Comparison of ENCODE assay signal across 10 cellular contexts in genomic region chr2:10405441-10405840, GRCh38. TPM values are rescaled to one million over a fixed set of nuclear protein-coding genes. Genes with fewer than 3 reads are reported as not detected.
DNase-seq lines count a peak whose midpoint lies in the region; ATAC-seq and TF ChIP-seq lines count a peak whose summit lies in the region.
"Had no signal": no experiment of that assay in that cellular context is flagged by ENCODE, and none has a peak within 500 bp of the region (broad histone marks: within the 10 kb centered on the region; RNA-seq: fewer than 3 reads in every experiment).

No MANE protein-coding gene starts in this region.

- H3K4me3 ChIP-seq in SJSA1 (no peak overlapping the region), psoas muscle (peak overlapping the region; percentile 20)
- H3K4me3 ChIP-seq: SJCRH30 had no signal

- H3K27me3 ChIP-seq in SJSA1 (replicated peaks) (no peaks in the 10 kb centered on the region), psoas muscle (ENCODE audit: insufficient read depth in 3 of 3, low read length in 2 of 3) (no peaks in the 10 kb centered on the region)
- H3K27me3 ChIP-seq: SJCRH30 had no signal

- H3K36me3 ChIP-seq in SJSA1: 0 out of 2 replicates have a peak, but pooled peaks cover 3% of the 10 kb centered on the region
- no peaks in the 10 kb centered on the region for H3K36me3 ChIP-seq in psoas muscle (ENCODE audit: insufficient read depth in 1 of 2, low read depth in 1 of 2)
- H3K36me3 ChIP-seq: SJCRH30 had no signal

- peak overlapping the region; percentile 66 for H3K27ac ChIP-seq in SJSA1
- peak overlapping the region; percentile 80 for H3K27ac ChIP-seq in psoas muscle
- H3K27ac ChIP-seq: SJCRH30 had no signal

- WGBS in psoas muscle, 3 donors: 14 to 29% (median 27%) methylated on average over 13 of the region's 13 CpGs

- ATAC-seq in psoas muscle: peak; percentile 72 to 86 (median 80)
- ATAC-seq: activated naive CD4-positive, alpha-beta T cell treated with anti-CD3 and anti-CD28 coated beads, Interleukin-2, amount 50 U/mL, for 72 hours had no signal

- H3K4me1 ChIP-seq in SJSA1 (replicated peaks): peaks cover 84% of the 10 kb centered on the region
- peaks cover 50% of the 10 kb centered on the region for H3K4me1 ChIP-seq in psoas muscle

- H3K9me3 ChIP-seq in SJSA1 (replicated peaks): no peaks in the 10 kb centered on the region
- no peaks in the 10 kb centered on the region for H3K9me3 ChIP-seq in psoas muscle
- H3K9me3 ChIP-seq: SJCRH30 had no signal

- intact Hi-C loops in psoas muscle (cut with DNase I): loop anchor here (5.0 kb wide), 2 partner anchors 263 to 283 kb away; partner anchors contain the start of gene RRM2 (in 1 of the 2)

- TF ChIP-seq CTCF in psoas muscle (IDR thresholded peaks at IDR 0.05): no peak

- DNase-seq in COLO829 (ENCODE audit: low spot score) (peak; percentile 88), SJSA1 (ENCODE audit: low read depth in 1 of 2, low spot score in 2 of 2) (peak; percentile 89 to 94), fibroblast of the conjunctiva (ENCODE audit: low read depth) (peak; percentile 84), psoas muscle (peak; percentile 82 to 90), NCI-H524 treated with DMSO at 0.1 percent for 48 hours (lab: John Stamatoyannopoulos, UW) (no peak), SHP77 (lab: John Stamatoyannopoulos, UW) (no peak), NCI-H345 (lab: John Stamatoyannopoulos, UW) (no peak)
- no peak for DNase-seq in stimulated activated naive CD4-positive, alpha-beta T cell (lab: John Stamatoyannopoulos, UW)

RNA-seq across cellular contexts. Expression of gene ODC1, which starts 42.7 kb away (rescaled TPM):
- total RNA-seq in SJSA1 (2014; rRNA removed; shearing (Covaris generic)): 110 and 113 TPM in 2 replicates
- 100 to 1,000 TPM in 1 of 4 donors, 10 to 100 TPM in 3; 56.8 to 143 (median 92.2) TPM for total RNA-seq in psoas muscle
- polyA plus RNA-seq in psoas muscle: 100 to 1,000 TPM; 106 to 226 (median 208) TPM

Comparison
In these comparisons a context has a peak if more than half of its experiments do, and no peak if none do; other contexts are left out.
1. DNase-seq: peak in COLO829 (single experiment), SJSA1 (2 of 2), fibroblast of the conjunctiva (single experiment) and psoas muscle (2 of 2); none in NCI-H524 treated with DMSO at 0.1 percent for 48 hours (single experiment), SHP77 (0 of 2), NCI-H345 (single experiment) and stimulated activated naive CD4-positive, alpha-beta T cell (0 of 6).